12 cellular contexts compared by ENCODE assay signal in the genomic region with DNA sequence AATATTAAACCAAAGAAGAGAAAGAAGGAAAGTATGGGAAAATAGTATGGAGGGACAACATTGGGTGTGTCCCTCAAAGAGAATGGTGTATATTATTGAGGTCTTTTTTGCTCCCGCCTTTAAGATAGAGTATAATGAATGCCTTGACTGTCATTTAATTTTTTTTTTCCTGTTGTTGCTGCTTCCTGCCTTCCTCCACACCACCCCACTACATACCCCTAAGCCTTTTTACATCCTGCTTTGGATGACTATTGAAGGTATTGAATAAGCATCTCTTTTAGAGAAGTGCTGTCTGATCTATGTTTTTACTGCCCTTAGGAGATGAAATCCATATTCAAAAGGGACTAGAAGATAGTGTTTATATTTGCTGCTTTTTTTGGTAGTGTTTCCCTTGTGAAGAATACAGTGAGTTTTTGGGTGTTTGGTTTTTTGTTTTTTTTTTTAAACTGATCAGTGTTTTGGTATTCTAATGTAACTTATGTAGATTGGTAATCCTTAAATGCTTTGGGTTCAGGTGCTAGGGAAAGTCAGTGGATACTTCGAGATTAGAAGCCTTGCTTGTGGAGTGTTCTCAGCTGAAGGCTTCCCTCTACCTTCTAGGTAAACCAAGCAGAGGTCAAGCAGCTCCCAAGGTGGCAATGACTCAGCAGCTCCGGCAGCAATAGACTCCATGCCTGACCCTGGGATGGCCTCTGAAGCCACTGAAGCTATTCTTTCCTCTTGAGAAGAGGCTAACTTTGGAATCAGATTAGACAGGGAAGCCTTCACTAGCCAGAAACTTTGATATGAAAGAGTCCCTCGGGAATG. TPM values are rescaled to one million over a fixed set of nuclear protein-coding genes. Genes with fewer than 3 reads are reported as not detected.
DNase-seq lines count a peak whose midpoint lies in the region; ATAC-seq, FAIRE-seq and TF ChIP-seq lines count a peak whose summit lies in the region.
"Had no signal": no experiment of that assay in that cellular context is flagged by ENCODE, and none has a peak within 500 bp of the region (broad histone marks: within the 10 kb centered on the region; RNA-seq: fewer than 3 reads in every experiment).

No MANE protein-coding gene starts in this region.

- H3K9ac ChIP-seq in K562 (ENCODE audit: insufficient read depth in 1 of 2, low read depth in 2 of 2, low read length in 2 of 2): no peak overlapping the region

- H3K9me3 Mint-ChIP-seq in T-cell: no peaks in the 10 kb centered on the region

- H3K9me3 ChIP-seq in K562 (replicated peaks; ENCODE audit: control insufficient read depth, insufficient read depth, low read depth, low read length) (no peaks in the 10 kb centered on the region), upper lobe of right lung (no peaks in the 10 kb centered on the region)

- POLR2A ChIA-PET in K562 (lab: Yijun Ruan, JAX): no interaction called here
- POLR2A ChIA-PET in T-cell (lab: Charles Lee): no interaction called here

- TF ChIP-seq EP300 in K562 (IDR thresholded peaks at IDR 0.05; ENCODE audit: low read length): no peak

- TF ChIP-seq CTCF in K562 (IDR thresholded peaks at IDR 0.05 in 2 of 3, conservative IDR thresholded peaks at IDR 0.05 in 1 of 3; ENCODE audit: insufficient read depth in 2 of 3, low read depth in 1 of 3, low read length in 3 of 3) (no peak), upper lobe of right lung (IDR thresholded peaks at IDR 0.05) (no peak)

- TF ChIP-seq POLR2A in K562 (conservative IDR thresholded peaks at IDR 0.05): no peak

- DNase-seq in NCI-H2227 treated with DMSO at 0.1 percent for 48 hours (lab: John Stamatoyannopoulos, UW): peak; percentile 28
- DNase-seq in NCI-H2227 (lab: John Stamatoyannopoulos, UW; ENCODE audit: unreplicated experiment): no peak
- DNase-seq in K562 (ENCODE audit: extremely low read depth in 1 of 4, low spot score in 3 of 4): peak; percentile 28 to 66 (median 38)
- peak; percentile 41 for DNase-seq in iPS-NIHi11 (ENCODE audit: low spot score)
- DNase-seq in upper lobe of right lung: no peak
- DNase-seq in T-cell: no peak
- DNase-seq: stimulated activated CD8-positive, alpha-beta memory T cell treated with anti-CD3 and anti-CD28 coated beads, Interleukin-4, amount 100 ng/mL, for 48 hours; T-helper 2 cell had no signal

- in situ Hi-C loops in K562 (cut with MboI): no loop called here

- BruUV-seq in K562 (replicated peaks; lab: Mats Ljungman, UMichigan): no TSS peak

- H3K4me1 ChIP-seq in K562 (replicated peaks in 1 of 2; ENCODE audit: control insufficient read depth in 2 of 2, insufficient read depth in 2 of 2, low read length in 2 of 2): peaks cover 12 to 33% of the 10 kb centered on the region in 2 experiments; a peak in 4 of 5 replicates
- peaks cover 32% of the 10 kb centered on the region for H3K4me1 ChIP-seq in upper lobe of right lung

- peaks cover 38 to 48% of the 10 kb centered on the region in 2 donors for H3K27me3 Mint-ChIP-seq in T-cell

- H3K27me3 ChIP-seq in K562 (ENCODE audit: control insufficient read depth in 2 of 2, insufficient read depth in 2 of 2, low read length in 2 of 2) (no peaks in the 10 kb centered on the region), upper lobe of right lung (peaks cover 29% of the 10 kb centered on the region)

- H3K4me3 Mint-ChIP-seq in T-cell: no peak overlapping the region

- CTCF ChIA-PET in K562 (lab: Yijun Ruan, JAX; ENCODE audit: low intra/inter-chr PET ratio): no interaction called here
- CTCF ChIA-PET in T-cell (lab: Charles Lee): no interaction called here

- H4K20me1 ChIP-seq in K562 (replicated peaks; ENCODE audit: control insufficient read depth, insufficient read depth, low read length): no peaks in the 10 kb centered on the region

- H3K36me3 ChIP-seq in K562 (ENCODE audit: control insufficient read depth, insufficient read depth, low read length): no peaks in the 10 kb centered on the region
- no peaks in the 10 kb centered on the region for H3K36me3 ChIP-seq in upper lobe of right lung

- no peak overlapping the region for H3K27ac Mint-ChIP-seq in T-cell

- peak; percentile 67 for FAIRE-seq in K562 (lab: Jason Lieb, UNC)

- TF ChIP-seq RAD21 in K562 (CRISPR knock-in tag; conservative IDR thresholded peaks at IDR 0.05 in 1 of 2, IDR thresholded peaks at IDR 0.05 in 1 of 2): no peak

- H2AFZ ChIP-seq in K562 (ENCODE audit: low read depth, low read length): 0 out of 2 replicates have a peak overlapping the region, but pooled peaks have one; percentile 39

- no peaks in the 10 kb centered on the region for H3K9me1 ChIP-seq in K562 (ENCODE audit: control insufficient read depth, insufficient read depth, low read length)

- intact Hi-C loops in K562 (cut with micrococcal nuclease) (no loop called here), upper lobe of right lung (cut with DNase I) (no loop called here)

- H3K27ac ChIP-seq in K562 (ENCODE audit: extremely low read depth, low read depth, low read length) (no peak overlapping the region), upper lobe of right lung (no peak overlapping the region)

- ATAC-seq in K562 (peak; percentile 75), upper lobe of right lung (peak; percentile 43), T-cell (replicated peaks in 1 of 4) (no peak), HG03571 (IDR thresholded peaks at IDR 0.05; ENCODE audit: unreplicated experiment) (no peak), GM18498 (IDR thresholded peaks at IDR 0.05; ENCODE audit: unreplicated experiment) (no peak)

- 23% methylated on average over 4 of the region's 4 CpGs for WGBS in K562 (ENCODE audit: insufficient coverage, low coverage, missing lambda C conversion rate)

- H3K4me1 Mint-ChIP-seq in T-cell: peaks cover 0 to 9% (median 7%) of the 10 kb centered on the region in 3 donors

- H3K4me3 ChIP-seq in K562 (no peak overlapping the region), upper lobe of right lung (no peak overlapping the region)

- H3K36me3 Mint-ChIP-seq in T-cell: no peaks in the 10 kb centered on the region

- no peak overlapping the region; the same call in 1 of the 2 replicates for H3K4me2 ChIP-seq in K562 (ENCODE audit: insufficient read depth, low read length)

- H3K79me2 ChIP-seq in K562 (ENCODE audit: control insufficient read depth, insufficient read depth, low read length): no peaks in the 10 kb centered on the region

TF ChIP-seq in K562, 482 proteins besides CTCF, POLR2A, EP300 and RAD21 (continues in another document):
- TF ChIP-seq YY1 (IDR thresholded peaks at IDR 0.05; ENCODE audit: borderline replicate concordance in 1 of 3, control insufficient read depth in 1 of 3, extremely low read depth in 1 of 3, insufficient read depth in 3 of 3, insufficient read length in 1 of 3, insufficient replicate concordance in 2 of 3, low read depth in 1 of 3, low read length in 2 of 3) (peak in 1 of 3 experiments; percentile 15), SP1 (CRISPR knock-in tag; IDR thresholded peaks at IDR 0.05) (no peak), C11orf30 (IDR thresholded peaks at IDR 0.05; ENCODE audit: low read depth) (peak; percentile 61; the same call in 1 of the 2 replicates), TOE1 (IDR thresholded peaks at IDR 0.05; ENCODE audit: borderline replicate concordance) (no peak), TOE1 (CRISPR knock-in tag; IDR thresholded peaks at IDR 0.05; ENCODE audit: borderline replicate concordance, low read depth) (no peak), JUND (IDR thresholded peaks at IDR 0.05; ENCODE audit: borderline replicate concordance, low read depth, low read length) (peak; percentile 47; the same call in 1 of the 2 replicates), JUND (tag; IDR thresholded peaks at IDR 0.05; ENCODE audit: borderline replicate concordance, low read depth, low read length) (no peak; the same call in 2 of the 3 replicates), MAFK (IDR thresholded peaks at IDR 0.05; ENCODE audit: low read length) (peak; percentile 39; the same call in 1 of the 2 replicates)

RNA-seq across cellular contexts. Expression of a gene that starts 5.0 kb away (rescaled TPM):
- total RNA-seq in K562 (2011; cell fraction: chromatin; rRNA removed; ENCODE audit: low replicate concordance): 2.6 and 4.9 TPM in 2 replicates
- 7.0 and 7.5 TPM in 2 replicates for total RNA-seq in K562 (2011; cell fraction: nucleolus; rRNA removed)
- 4.4 and 4.5 TPM in 2 replicates for total RNA-seq in K562 (2011; cell fraction: nucleoplasm; rRNA removed)
- total RNA-seq in K562 (2014; rRNA removed): 0.91 and 1.6 TPM in 2 replicates
- 0.54 and 0.69 TPM in 2 replicates for total RNA-seq in K562 (2014; rRNA removed; fragmentation: Illumina TruSeq; extraction: Trizol)
- 0.54 and 0.57 TPM in 2 replicates for total RNA-seq in K562 (2015; rRNA removed; fragmentation: Illumina TruSeq; extraction: Trizol)
- total RNA-seq in K562 (2021): 1.9 and 2.4 TPM in 2 replicates
- polyA plus RNA-seq in K562 (2011; rRNA removed): 0.72 and 0.85 TPM in 2 replicates
- 0.78 and 2.0 TPM in 2 replicates for polyA plus RNA-seq in K562 (2011; cell fraction: cytosol; rRNA removed)
- polyA plus RNA-seq in K562 (2011; cell fraction: nucleus; rRNA removed): 1.1 and 2.1 TPM in 2 replicates
- polyA plus RNA-seq in K562 (2012): 0.87 and 1.7 TPM in 2 replicates
- polyA plus RNA-seq in K562 (2014; fragmentation: Illumina TruSeq; extraction: Trizol): 0.56 and 0.79 TPM in 2 replicates
- polyA plus RNA-seq in K562 (2014; fragmentation: Nextera tagmentation; extraction: Ambion mirVana): under 1 TPM; 0.11 to 0.18 TPM
- 0.81 and 0.88 TPM in 2 replicates for polyA plus RNA-seq in K562 (2014; rRNA removed)
- 1.3 and 1.8 TPM in 2 replicates for polyA minus RNA-seq in K562 (2011; rRNA and poly(A)+ RNA removed)
- polyA minus RNA-seq in K562 (2011; cell fraction: cytosol; rRNA and poly(A)+ RNA removed): 2.7 and 2.8 TPM in 2 replicates
- 4.0 and 4.8 TPM in 2 replicates for polyA minus RNA-seq in K562 (2011; cell fraction: nucleus; rRNA and poly(A)+ RNA removed)
- total RNA-seq in upper lobe of right lung: 13.6 TPM
- total RNA-seq in T-cell: under 1 TPM; 0.15 to 0.93 (median 0.56) TPM

RNA-seq across cellular contexts. Expression of a gene that starts 34.4 kb away (rescaled TPM):
- not detected in 2 replicates for total RNA-seq in K562 (2011; cell fraction: chromatin; rRNA removed; ENCODE audit: low replicate concordance)
- total RNA-seq in K562 (2011; cell fraction: nucleolus; rRNA removed): not detected in 2 replicates
- not detected in 2 replicates for total RNA-seq in K562 (2011; cell fraction: nucleoplasm; rRNA removed)
- total RNA-seq in K562 (2014; rRNA removed) (not detected in 2 replicates), K562 (2014; rRNA removed; fragmentation: Illumina TruSeq; extraction: Trizol) (not detected in 2 replicates), K562 (2015; rRNA removed; fragmentation: Illumina TruSeq; extraction: Trizol) (not detected in 2 replicates), K562 (2021) (not detected in 2 replicates), upper lobe of right lung (not detected), T-cell (not detected)
- polyA plus RNA-seq in K562 (2011; rRNA removed) (not detected in 2 replicates), K562 (2014; fragmentation: Illumina TruSeq; extraction: Trizol) (not detected in 2 replicates), K562 (2014; fragmentation: Nextera tagmentation; extraction: Ambion mirVana) (not detected), K562 (2014; rRNA removed) (not detected in 2 replicates)
- polyA plus RNA-seq in K562 (2011; cell fraction: cytosol; rRNA removed): not detected in 2 replicates
- not detected in 2 replicates for polyA plus RNA-seq in K562 (2011; cell fraction: nucleus; rRNA removed)
- polyA plus RNA-seq in K562 (2012): not detected in 2 replicates
- not detected in 2 replicates for polyA minus RNA-seq in K562 (2011; rRNA and poly(A)+ RNA removed)
- polyA minus RNA-seq in K562 (2011; cell fraction: cytosol; rRNA and poly(A)+ RNA removed): not detected in 2 replicates
- not detected in 2 replicates for polyA minus RNA-seq in K562 (2011; cell fraction: nucleus; rRNA and poly(A)+ RNA removed)
- total RNA-seq: A673, mononuclear cell had no signal

Comparison
In these comparisons a context has a peak if more than half of its experiments do, and no peak if none do; other contexts are left out.
1. DNase-seq: peak in NCI-H2227 treated with DMSO at 0.1 percent for 48 hours (single experiment), K562 (4 of 4) and iPS-NIHi11 (single experiment); none in NCI-H2227 (single experiment), upper lobe of right lung (single experiment) and T-cell (0 of 34).
2. ATAC-seq: peak in K562 (single experiment) and upper lobe of right lung (single experiment); none in T-cell (0 of 4), HG03571 (single experiment) and GM18498 (single experiment).